8 cellular contexts compared by ENCODE assay signal in the genomic region with DNA sequence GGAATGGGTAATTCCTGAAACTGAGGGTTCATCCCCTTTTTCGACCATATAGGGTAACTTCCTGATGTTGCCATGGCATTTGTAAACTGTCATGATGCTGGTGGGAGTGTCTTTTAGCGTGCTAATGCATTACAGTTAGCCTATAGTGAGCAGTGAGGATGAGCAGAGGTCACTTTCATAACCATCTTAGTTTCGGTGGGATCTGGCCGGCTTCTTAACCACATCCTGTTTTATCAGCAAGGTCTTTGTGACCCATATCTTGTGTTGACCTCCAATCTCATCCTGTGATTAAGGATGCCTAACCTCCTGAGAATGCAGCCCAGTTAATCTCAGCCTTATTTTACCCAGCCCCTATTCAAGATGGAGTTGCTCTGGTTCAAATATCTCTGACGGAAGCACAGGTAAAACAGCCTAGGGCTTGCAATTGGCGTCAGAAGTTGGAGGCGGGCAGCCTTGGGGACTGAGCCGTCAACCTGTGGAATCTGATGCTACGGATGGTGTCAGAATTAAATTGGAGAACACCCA. TPM values are rescaled to one million over a fixed set of nuclear protein-coding genes. Genes with fewer than 3 reads are reported as not detected.
DNase-seq lines count a peak whose midpoint lies in the region; ATAC-seq and TF ChIP-seq lines count a peak whose summit lies in the region.

No MANE protein-coding gene starts in this region.

- H3K36me3 ChIP-seq in CD4-positive, alpha-beta memory T cell (ENCODE audit: insufficient read depth, low read length) = no peaks in the 10 kb centered on the region
- H3K36me3 ChIP-seq in left ventricle myocardium inferior (no peaks in the 10 kb centered on the region), SK-N-SH (replicated peaks in 1 of 2; ENCODE audit: control insufficient read depth in 1 of 2, insufficient read depth in 2 of 2, low read length in 1 of 2) (peaks cover 0 to 6% of the 10 kb centered on the region in 2 experiments)

- H3K4me3 Mint-ChIP-seq in CD4-positive, alpha-beta memory T cell = peak overlapping the region in 1 of 8 donors; percentile 15

- H3K4me2 ChIP-seq in SK-N-SH = no peak overlapping the region

- peaks cover 16 to 29% of the 10 kb centered on the region in 2 donors for H3K36me3 Mint-ChIP-seq in CD4-positive, alpha-beta memory T cell

- no peak for TF ChIP-seq CTCF in choroid plexus epithelial cell (conservative IDR thresholded peaks at IDR 0.05; ENCODE audit: low read depth, low read length)
- no peak for TF ChIP-seq CTCF in GM20000 (IDR thresholded peaks at IDR 0.05; ENCODE audit: extremely low read depth, missing control alignments)
- no peak for TF ChIP-seq CTCF in left ventricle myocardium inferior (IDR thresholded peaks at IDR 0.05; ENCODE audit: borderline replicate concordance)
- no peak for TF ChIP-seq CTCF in SK-N-SH (IDR thresholded peaks at IDR 0.05)

- peak overlapping the region in 4 of 7 donors; percentile 10 to 64 (median 26) for H3K27ac Mint-ChIP-seq in CD4-positive, alpha-beta memory T cell

- WGBS in SK-N-SH (ENCODE audit: low lambda C conversion rate) = 91% methylated on average over 9 of the region's 9 CpGs

- H3K27me3 ChIP-seq in CD4-positive, alpha-beta memory T cell (ENCODE audit: insufficient read depth, low read length) = no peaks in the 10 kb centered on the region
- H3K27me3 ChIP-seq in left ventricle myocardium inferior (ENCODE audit: low read depth) (no peaks in the 10 kb centered on the region), SK-N-SH (ENCODE audit: insufficient read depth) (no peaks in the 10 kb centered on the region)

- H4K20me1 ChIP-seq in SK-N-SH (ENCODE audit: insufficient read depth) = peaks cover 7% of the 10 kb centered on the region

- intact Hi-C loops in CD4-positive, alpha-beta memory T cell (cut with micrococcal nuclease) = no loop called here
- intact Hi-C loops in left ventricle myocardium inferior (cut with micrococcal nuclease) = no loop called here

- no peaks in the 10 kb centered on the region for H3F3A ChIP-seq in SK-N-SH (replicated peaks; ENCODE audit: insufficient read depth)

- POLR2A ChIA-PET in CD4-positive, alpha-beta memory T cell (lab: Charles Lee; ENCODE audit: partially characterized antibody) = no interaction called here
- POLR2A ChIA-PET in SK-N-SH (lab: Yijun Ruan, JAX) = no interaction called here

- peaks cover 0 to 5% (median 0%) of the 10 kb centered on the region in 8 donors for H3K9me3 Mint-ChIP-seq in CD4-positive, alpha-beta memory T cell

- ATAC-seq in GM19467 (IDR thresholded peaks at IDR 0.05; ENCODE audit: unreplicated experiment) (peak; percentile 81), HG03565 (IDR thresholded peaks at IDR 0.05; ENCODE audit: unreplicated experiment) (peak; percentile 75)

- no peak overlapping the region for H3K27ac ChIP-seq in CD4-positive, alpha-beta memory T cell (ENCODE audit: low read depth, low read length)
- H3K27ac ChIP-seq in left ventricle myocardium inferior (replicated peaks) (no peak overlapping the region), SK-N-SH (ENCODE audit: low read depth in 2 of 2, low read length in 1 of 2) (no peak overlapping the region)

- CTCF ChIA-PET in CD4-positive, alpha-beta memory T cell (lab: Charles Lee; ENCODE audit: partially characterized antibody) = interaction anchor here (1.6 kb wide), 1 partner anchor 118 kb away, joined by 4 read pairs; no protein-coding TSS in a partner anchor
- CTCF ChIA-PET in SK-N-SH (lab: Yijun Ruan, JAX) = no interaction called here

- no peak overlapping the region for H2AFZ ChIP-seq in SK-N-SH (ENCODE audit: low read depth)

- no peaks in the 10 kb centered on the region for H3K27me3 Mint-ChIP-seq in CD4-positive, alpha-beta memory T cell

- H3K4me3 ChIP-seq in CD4-positive, alpha-beta memory T cell (ENCODE audit: low read length in 2 of 2) = no peak overlapping the region
- H3K4me3 ChIP-seq in choroid plexus epithelial cell (ENCODE audit: low read depth, low read length) (no peak overlapping the region), left ventricle myocardium inferior (no peak overlapping the region), SK-N-SH (ENCODE audit: low read depth in 2 of 2, low read length in 1 of 2) (no peak overlapping the region)

- peak in 1 of 5 donors; percentile 17 for DNase-seq in CD4-positive, alpha-beta memory T cell
- DNase-seq in choroid plexus epithelial cell (ENCODE audit: low read depth) = peak; percentile 39
- no peak for DNase-seq in NCI-H446 (lab: John Stamatoyannopoulos, UW)
- no peak for DNase-seq in GM20000 (ENCODE audit: low spot score)
- no peak for DNase-seq in left ventricle myocardium inferior
- DNase-seq in SK-N-SH = no peak

- peaks cover 99% of the 10 kb centered on the region for H3K79me2 ChIP-seq in SK-N-SH (ENCODE audit: insufficient read depth)

- no peaks in the 10 kb centered on the region for H3K9me3 ChIP-seq in CD4-positive, alpha-beta memory T cell (ENCODE audit: control insufficient read depth in 1 of 2, low read length in 2 of 2)
- H3K9me3 ChIP-seq in left ventricle myocardium inferior (replicated peaks) = peaks cover 3% of the 10 kb centered on the region
- no peaks in the 10 kb centered on the region for H3K9me3 ChIP-seq in SK-N-SH

- H3K4me1 ChIP-seq in CD4-positive, alpha-beta memory T cell (ENCODE audit: insufficient read depth, low read length) = peaks cover 15% of the 10 kb centered on the region
- H3K4me1 ChIP-seq in left ventricle myocardium inferior (peaks cover 13% of the 10 kb centered on the region), SK-N-SH (ENCODE audit: control insufficient read depth in 1 of 2, insufficient read depth in 2 of 2, low read depth in 1 of 2, low read length in 1 of 2) (no peaks in the 10 kb centered on the region; a peak in 1 of 4 replicates)

- no peak for TF ChIP-seq RAD21 in SK-N-SH (IDR thresholded peaks at IDR 0.05; ENCODE audit: low read length)

- no peaks in the 10 kb centered on the region for H3K9me2 ChIP-seq in SK-N-SH

- H3K4me1 Mint-ChIP-seq in CD4-positive, alpha-beta memory T cell = peaks cover 32 to 42% (median 34%) of the 10 kb centered on the region in 4 donors

- TF ChIP-seq EP300 in SK-N-SH (IDR thresholded peaks at IDR 0.05; ENCODE audit: borderline replicate concordance in 1 of 2, low read depth in 1 of 2, low read length in 1 of 2) = no peak

- H3K9ac ChIP-seq in SK-N-SH = no peak overlapping the region

TF ChIP-seq in SK-N-SH, 30 proteins besides CTCF, POLR2A, EP300 and RAD21:
- TF ChIP-seq SIN3A (IDR thresholded peaks at IDR 0.05; ENCODE audit: borderline replicate concordance, low read depth, low read length) (no peak), TAF1 (IDR thresholded peaks at IDR 0.05; ENCODE audit: borderline replicate concordance, low read depth, low read length) (no peak), CHD2 (IDR thresholded peaks at IDR 0.05; ENCODE audit: low read length, partially characterized antibody) (no peak), TCF12 (IDR thresholded peaks at IDR 0.05) (no peak), FOXJ3 (CRISPR knock-in tag; IDR thresholded peaks at IDR 0.05) (no peak)
- TF ChIP-seq, protein P1, sequence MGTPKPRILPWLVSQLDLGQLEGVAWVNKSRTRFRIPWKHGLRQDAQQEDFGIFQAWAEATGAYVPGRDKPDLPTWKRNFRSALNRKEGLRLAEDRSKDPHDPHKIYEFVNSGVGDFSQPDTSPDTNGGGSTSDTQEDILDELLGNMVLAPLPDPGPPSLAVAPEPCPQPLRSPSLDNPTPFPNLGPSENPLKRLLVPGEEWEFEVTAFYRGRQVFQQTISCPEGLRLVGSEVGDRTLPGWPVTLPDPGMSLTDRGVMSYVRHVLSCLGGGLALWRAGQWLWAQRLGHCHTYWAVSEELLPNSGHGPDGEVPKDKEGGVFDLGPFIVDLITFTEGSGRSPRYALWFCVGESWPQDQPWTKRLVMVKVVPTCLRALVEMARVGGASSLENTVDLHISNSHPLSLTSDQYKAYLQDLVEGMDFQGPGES (IDR thresholded peaks at IDR 0.05; ENCODE audit: low read depth, low read length) = no peak

RNA-seq across cellular contexts. Expression of a gene that starts 19.5 kb away (rescaled TPM):
- 10 to 100 TPM; 44.9 to 49.9 TPM for total RNA-seq in CD4-positive, alpha-beta memory T cell
- 10 to 100 TPM; 33.9 to 48.8 TPM for polyA plus RNA-seq in CD4-positive, alpha-beta memory T cell
- 46.2 TPM for total RNA-seq in left ventricle myocardium inferior
- 43.8 and 43.9 TPM in 2 replicates for polyA plus RNA-seq in SK-N-SH (2012; rRNA removed)
- polyA plus RNA-seq in SK-N-SH (2012; cell fraction: cytosol; rRNA removed) = 40.4 and 42.2 TPM in 2 replicates
- 24.8 and 31.7 TPM in 2 replicates for polyA plus RNA-seq in SK-N-SH (2012; cell fraction: nucleus; rRNA removed)
